In genomic region chr15:74783808-74784175, GRCh38 we compare ENCODE assay signal across 8 cellular contexts. TPM values are rescaled to one million over a fixed set of nuclear protein-coding genes. Genes with fewer than 3 reads are reported as not detected.
DNase-seq lines count a peak whose midpoint lies in the region; ATAC-seq and TF ChIP-seq lines count a peak whose summit lies in the region.

No MANE protein-coding gene starts in this region.

- no peak overlapping the region for H3K9ac ChIP-seq in rectal smooth muscle tissue (ENCODE audit: low read length)

- no peaks in the 10 kb centered on the region for H3K27me3 ChIP-seq in rectal smooth muscle tissue (ENCODE audit: control insufficient read depth, insufficient read depth, low read length)

- no peak for ATAC-seq in GM18519 (IDR thresholded peaks at IDR 0.05; ENCODE audit: low FRiP score, unreplicated experiment)

- H3K4me3 ChIP-seq in GM12864 (ENCODE audit: low read depth, low read length) (peak overlapping the region; percentile 95), epithelial cell of proximal tubule (ENCODE audit: low read depth, low read length) (peak overlapping the region; percentile 91), rectal smooth muscle tissue (ENCODE audit: low read length) (peak overlapping the region; percentile 92)

- no peak overlapping the region for H3K27ac ChIP-seq in rectal smooth muscle tissue (ENCODE audit: low read depth, low read length)

- no peaks in the 10 kb centered on the region for H3K36me3 ChIP-seq in rectal smooth muscle tissue (ENCODE audit: control insufficient read depth, insufficient read depth, low read length)

- TF ChIP-seq CTCF in GM12864 (IDR thresholded peaks at IDR 0.05; ENCODE audit: low read depth, low read length, missing control alignments) = no peak
- no peak for TF ChIP-seq CTCF in epithelial cell of proximal tubule (conservative IDR thresholded peaks at IDR 0.05; ENCODE audit: low read depth, low read length)

- peaks cover 22% of the 10 kb centered on the region for H3K4me1 ChIP-seq in rectal smooth muscle tissue (ENCODE audit: control insufficient read depth, insufficient read depth, low read length)

- no peak for DNase-seq in GM12864 (ENCODE audit: low read depth)
- DNase-seq in RPMI8226 = peak; percentile 55
- no peak for DNase-seq in epithelial cell of proximal tubule (ENCODE audit: low read depth)
- DNase-seq in NOMO-1 treated with DMSO at 0.1 percent for 48 hours (lab: John Stamatoyannopoulos, UW; ENCODE audit: unreplicated experiment) = no peak
- no peak for DNase-seq in NCI-H146 (lab: John Stamatoyannopoulos, UW)
- DNase-seq in stimulated activated naive CD4-positive, alpha-beta T cell (lab: John Stamatoyannopoulos, UW) = no peak

RNA-seq across cellular contexts. Expression of gene CSK, which starts 1.9 kb away (rescaled TPM):
- total RNA-seq in epithelial cell of proximal tubule = 28.4 and 35.2 TPM in 2 replicates

RNA-seq across cellular contexts. Expression of gene LMAN1L, which starts 28.8 kb away (rescaled TPM):
- total RNA-seq in epithelial cell of proximal tubule = not detected in 2 replicates

RNA-seq across cellular contexts. Expression of gene CYP1A2, which starts 35.1 kb away (rescaled TPM):
- not detected in 2 replicates for total RNA-seq in epithelial cell of proximal tubule

RNA-seq across cellular contexts. Expression of gene CPLX3, which starts 42.6 kb away (rescaled TPM):
- not detected in 2 replicates for total RNA-seq in epithelial cell of proximal tubule

RNA-seq across cellular contexts. Expression of gene CYP1A1, which starts 58.5 kb away (rescaled TPM):
- total RNA-seq in epithelial cell of proximal tubule = 0.14 and 0.52 TPM in 2 replicates
